ENCODE assay signal across 22 cellular contexts in genomic region chr2:197300139-197300538, GRCh38. TPM values are rescaled to one million over a fixed set of nuclear protein-coding genes. Genes with fewer than 3 reads are reported as not detected.
DNase-seq lines count a peak whose midpoint lies in the region; ATAC-seq and TF ChIP-seq lines count a peak whose summit lies in the region.
"Had no signal": no experiment of that assay in that cellular context is flagged by ENCODE, and none has a peak within 500 bp of the region (broad histone marks: within the 10 kb centered on the region; RNA-seq: fewer than 3 reads in every experiment).

No MANE protein-coding gene starts in this region.

- ATAC-seq in activated naive CD8-positive, alpha-beta T cell treated with anti-CD3 and anti-CD28 coated beads, Interleukin-2, amount 50 U/mL, for 24 hours, result no peak
- no peak for ATAC-seq in natural killer cell
- no peak for ATAC-seq in GM18498 (IDR thresholded peaks at IDR 0.05; ENCODE audit: unreplicated experiment)
- ATAC-seq: K562, left colon had no signal

- CTCF ChIA-PET in GM10248 (lab: Yijun Ruan, JAX), result interaction anchor here (0.7 to 1.2 kb wide), 2 partner anchors 9 to 131 kb away, joined by 3 read pairs; no protein-coding TSS in a partner anchor

- peaks cover 100% of the 10 kb centered on the region for H3K79me2 ChIP-seq in Karpas-422 (ENCODE audit: low read length)

- peaks cover 69% of the 10 kb centered on the region for H3K4me1 ChIP-seq in Karpas-422 (ENCODE audit: low read length)
- H3K4me1 ChIP-seq: breast epithelium, parathyroid adenoma had no signal

- no peak for TF ChIP-seq CTCF in natural killer cell (IDR thresholded peaks at IDR 0.05)
- no peak for TF ChIP-seq CTCF in GM10248 (IDR thresholded peaks at IDR 0.05; ENCODE audit: control extremely low read depth, extremely low read depth, low read depth, missing control alignments)

- no peaks in the 10 kb centered on the region for H4K20me1 ChIP-seq in Karpas-422 (ENCODE audit: insufficient read depth, low read depth, low read length)

- peak overlapping the region; percentile 36; the same call in 1 of the 2 replicates for H3K27ac ChIP-seq in Karpas-422 (ENCODE audit: low read length)
- H3K27ac ChIP-seq: breast epithelium, parathyroid adenoma had no signal

- H3K36me3 Mint-ChIP-seq in activated naive CD8-positive, alpha-beta T cell treated with anti-CD3 and anti-CD28 coated beads, Interleukin-2, amount 50 U/mL, for 24 hours (ENCODE audit: low read depth), result peaks cover 51% of the 10 kb centered on the region
- H3K36me3 Mint-ChIP-seq in natural killer cell, result peaks cover 11% of the 10 kb centered on the region

- H3K36me3 ChIP-seq in Karpas-422 (ENCODE audit: insufficient read depth, low read length), result peaks cover 39% of the 10 kb centered on the region
- H3K36me3 ChIP-seq: breast epithelium, Peyer's patch had no signal

- H3K4me3 ChIP-seq in Karpas-422 (ENCODE audit: low read length), result no peak overlapping the region
- H3K4me3 ChIP-seq: breast epithelium, K562, Peyer's patch had no signal

- no peaks in the 10 kb centered on the region for H3K9me2 ChIP-seq in Karpas-422 (replicated peaks; ENCODE audit: insufficient read depth, low read length)

- no peak overlapping the region for H2AFZ ChIP-seq in Karpas-422 (ENCODE audit: low read length)
- H2AFZ ChIP-seq: parathyroid adenoma had no signal

- peak; percentile 29 for DNase-seq in activated CD8-positive, alpha-beta memory T cell treated with anti-CD3 and anti-CD28 coated beads, Interleukin-2, amount 50 U/mL, for 4 hours
- DNase-seq in activated CD8-positive, alpha-beta memory T cell treated with anti-CD3 and anti-CD28 coated beads for 24 hours, result no peak
- DNase-seq in Karpas-422 (no peak), natural killer cell (no peak), NCI-H2171 treated with DMSO at 0.1 percent for 48 hours (lab: John Stamatoyannopoulos, UW) (no peak), GM10248 (ENCODE audit: extremely low spot score) (no peak)
- no peak for DNase-seq in activated naive CD8-positive, alpha-beta T cell treated with anti-CD3 and anti-CD28 coated beads, Interleukin-2, amount 50 U/mL, for 24 hours
- DNase-seq: ACHN; activated CD4-positive, CD25-positive, alpha-beta regulatory T cell; activated gamma-delta T cell treated with Interleukin-2 at 50 U/mL for 16 hours; Caco-2; GDM1; hypothalamus; left colon; NCI-H1048; NCI-H774; Peyer's patch; SW 1271 had no signal

- no peaks in the 10 kb centered on the region for H3K27me3 ChIP-seq in Karpas-422 (ENCODE audit: low read length)
- H3K27me3 ChIP-seq: breast epithelium, Peyer's patch had no signal

- no peak overlapping the region for H3K4me3 Mint-ChIP-seq in activated naive CD8-positive, alpha-beta T cell treated with anti-CD3 and anti-CD28 coated beads, Interleukin-2, amount 50 U/mL, for 24 hours
- peak overlapping the region; percentile 36 for H3K4me3 Mint-ChIP-seq in natural killer cell

- peak overlapping the region; percentile 97 for H3K27ac Mint-ChIP-seq in activated naive CD8-positive, alpha-beta T cell treated with anti-CD3 and anti-CD28 coated beads, Interleukin-2, amount 50 U/mL, for 24 hours
- peak overlapping the region; percentile 94 to 97 for H3K27ac Mint-ChIP-seq in natural killer cell

- no peaks in the 10 kb centered on the region for H3K9me3 ChIP-seq in Karpas-422 (ENCODE audit: low read length)
- H3K9me3 ChIP-seq: breast epithelium, Caco-2, Peyer's patch had no signal

- peaks cover 99% of the 10 kb centered on the region for H3K4me1 Mint-ChIP-seq in activated naive CD8-positive, alpha-beta T cell treated with anti-CD3 and anti-CD28 coated beads, Interleukin-2, amount 50 U/mL, for 24 hours
- peaks cover 91 to 95% of the 10 kb centered on the region in 2 donors for H3K4me1 Mint-ChIP-seq in natural killer cell

- H3K9ac ChIP-seq in Karpas-422 (ENCODE audit: low read length), result no peak overlapping the region
- H3K9ac ChIP-seq: parathyroid adenoma had no signal

- no peaks in the 10 kb centered on the region for H3K9me3 Mint-ChIP-seq in activated naive CD8-positive, alpha-beta T cell treated with anti-CD3 and anti-CD28 coated beads, Interleukin-2, amount 50 U/mL, for 24 hours
- no peaks in the 10 kb centered on the region for H3K9me3 Mint-ChIP-seq in natural killer cell

- H3K27me3 Mint-ChIP-seq in activated naive CD8-positive, alpha-beta T cell treated with anti-CD3 and anti-CD28 coated beads, Interleukin-2, amount 50 U/mL, for 24 hours, result no peaks in the 10 kb centered on the region
- no peaks in the 10 kb centered on the region for H3K27me3 Mint-ChIP-seq in natural killer cell (ENCODE audit: low read depth in 2 of 2)

- POLR2A ChIA-PET in GM10248 (lab: Yijun Ruan, JAX), result interaction anchor here (0.7 kb wide), 1 partner anchor 13 kb away, joined by 6 read pairs; no protein-coding TSS in a partner anchor

- intact Hi-C loops in natural killer cell (cut with micrococcal nuclease), result no loop called here

- H3K4me2 ChIP-seq in Karpas-422 (ENCODE audit: low read depth, low read length, poor library complexity, severe bottlenecking), result no peak overlapping the region

RNA-seq across cellular contexts. Expression of gene ANKRD44, which starts 10.4 kb away (rescaled TPM):
- total RNA-seq in Karpas-422 (2014; rRNA removed; shearing (Covaris generic); ENCODE audit: low replicate concordance), result 120 and 153 TPM in 2 replicates
- 100 to 1,000 TPM; 252 to 376 (median 311) TPM for total RNA-seq in natural killer cell
